In the genomic region with DNA sequence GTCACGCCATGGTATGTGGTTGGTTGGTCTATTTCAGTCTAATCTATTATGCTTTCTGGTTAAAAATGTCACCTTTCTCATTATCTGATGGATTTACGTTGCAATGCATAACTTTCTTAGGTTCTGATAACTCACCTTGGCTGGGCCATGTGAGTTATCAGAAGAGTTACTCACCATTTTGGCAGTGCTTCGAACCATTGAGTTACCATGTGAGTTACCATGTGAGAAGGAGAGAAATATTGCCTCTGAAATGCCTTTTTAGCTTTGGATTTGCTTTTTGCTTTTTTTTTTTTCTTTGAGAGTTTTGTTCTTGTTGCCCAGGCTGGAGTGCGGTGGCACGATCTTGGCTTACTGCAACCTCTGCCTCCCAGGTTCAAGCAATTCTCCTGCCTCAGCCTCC, we compare ENCODE assay signal across 13 cellular contexts. TPM values are rescaled to one million over a fixed set of nuclear protein-coding genes. Genes with fewer than 3 reads are reported as not detected.
DNase-seq lines count a peak whose midpoint lies in the region; ATAC-seq, FAIRE-seq and TF ChIP-seq lines count a peak whose summit lies in the region.
"Had no signal": no experiment of that assay in that cellular context is flagged by ENCODE, and none has a peak within 500 bp of the region (broad histone marks: within the 10 kb centered on the region; RNA-seq: fewer than 3 reads in every experiment).

No MANE protein-coding gene starts in this region.

- H3K4me1 ChIP-seq in DND-41 (ENCODE audit: insufficient read depth, low read length) (peaks cover 19% of the 10 kb centered on the region), K562 (replicated peaks in 1 of 2; ENCODE audit: control insufficient read depth in 2 of 2, insufficient read depth in 2 of 2, low read length in 2 of 2) (peaks cover 19 to 26% of the 10 kb centered on the region in 2 experiments)

- no peak for DNase-seq in activated T-cell treated with anti-CD3 and anti-CD28 coated beads, Interleukin-2, amount 50 U/mL, for 24 hours
- DNase-seq in activated T-cell treated with anti-CD3 and anti-CD28 coated beads for 4 hours (no peak), DND-41 (no peak), K562 (ENCODE audit: extremely low read depth in 1 of 4, low spot score in 3 of 4) (peak in 1 of 4 experiments; percentile 23), neural crest cell (ENCODE audit: low read depth, low spot score) (no peak), Ammon's horn (ENCODE audit: low spot score) (no peak)
- DNase-seq in stimulated activated CD4-positive, alpha-beta T cell treated with anti-CD3 and anti-CD28 coated beads, Interleukin-2, amount 100 ng/mL, for 24 hours: no peak
- DNase-seq: anterior cingulate cortex; hippocampal formation; stimulated activated CD4-positive, alpha-beta T cell treated with anti-CD3 and anti-CD28 coated beads, Interleukin-15, amount 100 ng/mL, for 24 hours had no signal

- in situ Hi-C loops in K562 (cut with MboI): no loop called here

- H3K9ac ChIP-seq in DND-41 (ENCODE audit: low read depth, low read length) (no peak overlapping the region), K562 (ENCODE audit: insufficient read depth in 1 of 2, low read depth in 2 of 2, low read length in 2 of 2) (peak overlapping the region in 1 of 2 experiments; percentile 89; a peak in 1 of 4 replicates)

- peaks cover 51% of the 10 kb centered on the region for H3K36me3 Mint-ChIP-seq in activated T-cell treated with anti-CD3 and anti-CD28 coated beads, Interleukin-2, amount 50 U/mL, for 24 hours (ENCODE audit: low read depth)
- peaks cover 5% of the 10 kb centered on the region for H3K36me3 Mint-ChIP-seq in neural crest cell (ENCODE audit: low read depth)

- no peak overlapping the region for H2AFZ ChIP-seq in DND-41 (ENCODE audit: low read depth, low read length)
- H2AFZ ChIP-seq in K562 (ENCODE audit: low read depth, low read length): no peak overlapping the region

- H3K27ac Mint-ChIP-seq in activated T-cell treated with anti-CD3 and anti-CD28 coated beads, Interleukin-2, amount 50 U/mL, for 24 hours: no peak overlapping the region
- H3K27ac Mint-ChIP-seq in neural crest cell (ENCODE audit: unreplicated experiment): no peak overlapping the region

- FAIRE-seq in K562 (lab: Jason Lieb, UNC): no peak
- FAIRE-seq: GM18507 had no signal

- peak overlapping the region in 1 of 2 experiments; percentile 85; a peak in 2 of 4 replicates for H3K4me3 ChIP-seq in DND-41 (ENCODE audit: low read depth in 1 of 2, low read length in 2 of 2)
- peak overlapping the region; percentile 85; the same call in 1 of the 2 replicates for H3K4me3 ChIP-seq in K562

- H3K9me1 ChIP-seq in K562 (ENCODE audit: control insufficient read depth, insufficient read depth, low read length): no peaks in the 10 kb centered on the region

- H3K79me2 ChIP-seq in DND-41 (ENCODE audit: insufficient read depth, low read length) (peaks cover 13% of the 10 kb centered on the region), K562 (ENCODE audit: control insufficient read depth, insufficient read depth, low read length) (peaks cover 37% of the 10 kb centered on the region)

- no peak for TF ChIP-seq CTCF in DND-41 (IDR thresholded peaks at IDR 0.05; ENCODE audit: borderline replicate concordance, extremely low read depth, low read length, poor library complexity, severe bottlenecking)
- TF ChIP-seq CTCF in K562 (IDR thresholded peaks at IDR 0.05 in 2 of 3, conservative IDR thresholded peaks at IDR 0.05 in 1 of 3; ENCODE audit: insufficient read depth in 2 of 3, low read depth in 1 of 3, low read length in 3 of 3): no peak
- no peak for TF ChIP-seq CTCF in neural crest cell (conservative IDR thresholded peaks at IDR 0.05)

- WGBS in K562 (ENCODE audit: insufficient coverage, low coverage, missing lambda C conversion rate): 50% methylated on average over 5 of the region's 5 CpGs

- no TSS peak for BruUV-seq in K562 (replicated peaks; lab: Mats Ljungman, UMichigan)

- TF ChIP-seq POLR2A in K562 (conservative IDR thresholded peaks at IDR 0.05): no peak

- H3K9me3 Mint-ChIP-seq in activated T-cell treated with anti-CD3 and anti-CD28 coated beads, Interleukin-2, amount 50 U/mL, for 24 hours: no peaks in the 10 kb centered on the region
- H3K9me3 Mint-ChIP-seq in neural crest cell: no peaks in the 10 kb centered on the region

- CTCF ChIA-PET in K562 (lab: Yijun Ruan, JAX; ENCODE audit: low intra/inter-chr PET ratio): no interaction called here

- H3K4me1 Mint-ChIP-seq in activated T-cell treated with anti-CD3 and anti-CD28 coated beads, Interleukin-2, amount 50 U/mL, for 24 hours (ENCODE audit: low read depth): peaks cover 34% of the 10 kb centered on the region
- H3K4me1 Mint-ChIP-seq in neural crest cell: peaks cover 28% of the 10 kb centered on the region

- no peaks in the 10 kb centered on the region for H3K9me3 ChIP-seq in DND-41 (ENCODE audit: insufficient read depth, low read length, severe bottlenecking)
- no peaks in the 10 kb centered on the region for H3K9me3 ChIP-seq in K562 (replicated peaks; ENCODE audit: control insufficient read depth, insufficient read depth, low read depth, low read length)

- H3K27ac ChIP-seq in DND-41 (ENCODE audit: low read length) (no peak overlapping the region), K562 (ENCODE audit: extremely low read depth, low read depth, low read length) (peak overlapping the region; percentile 96; the same call in 2 of the 3 replicates)

- ATAC-seq in DND-41 (ENCODE audit: insufficient read depth, low read depth): no peak
- ATAC-seq in K562: no peak
- no peak for ATAC-seq in HG03280 (IDR thresholded peaks at IDR 0.05; ENCODE audit: unreplicated experiment)
- ATAC-seq: esophagus mucosa had no signal

- no peak for TF ChIP-seq RAD21 in K562 (CRISPR knock-in tag; conservative IDR thresholded peaks at IDR 0.05 in 1 of 2, IDR thresholded peaks at IDR 0.05 in 1 of 2)

- TF ChIP-seq EP300 in K562 (IDR thresholded peaks at IDR 0.05; ENCODE audit: low read length): no peak

- peak overlapping the region; percentile 81 for H3K4me2 ChIP-seq in DND-41 (ENCODE audit: insufficient read depth, low read length)
- H3K4me2 ChIP-seq in K562 (ENCODE audit: insufficient read depth, low read length): peak overlapping the region; percentile 64

- no peaks in the 10 kb centered on the region for H3K27me3 Mint-ChIP-seq in activated T-cell treated with anti-CD3 and anti-CD28 coated beads, Interleukin-2, amount 50 U/mL, for 24 hours
- H3K27me3 Mint-ChIP-seq in neural crest cell (ENCODE audit: low read depth): no peaks in the 10 kb centered on the region

- peaks cover 18% of the 10 kb centered on the region for H3K36me3 ChIP-seq in DND-41 (ENCODE audit: insufficient read depth, low read length)
- peaks cover 30% of the 10 kb centered on the region for H3K36me3 ChIP-seq in K562 (ENCODE audit: control insufficient read depth, insufficient read depth, low read length)

- no peaks in the 10 kb centered on the region for H4K20me1 ChIP-seq in DND-41 (ENCODE audit: insufficient read depth, low read length)
- H4K20me1 ChIP-seq in K562 (replicated peaks; ENCODE audit: control insufficient read depth, insufficient read depth, low read length): no peaks in the 10 kb centered on the region

- peak overlapping the region; percentile 94 for H3K4me3 Mint-ChIP-seq in activated T-cell treated with anti-CD3 and anti-CD28 coated beads, Interleukin-2, amount 50 U/mL, for 24 hours
- peak overlapping the region; percentile 99 for H3K4me3 Mint-ChIP-seq in neural crest cell

- intact Hi-C loops in K562 (cut with micrococcal nuclease): no loop called here

- POLR2A ChIA-PET in K562 (lab: Yijun Ruan, JAX): interaction anchor here (0.9 to 1.8 kb wide), 2 partner anchors 11 to 15 kb away, joined by 4 read pairs; no protein-coding TSS in a partner anchor

- H3K27me3 ChIP-seq in DND-41 (ENCODE audit: insufficient read depth, low read length, poor library complexity) (no peaks in the 10 kb centered on the region), K562 (ENCODE audit: control insufficient read depth in 2 of 2, insufficient read depth in 2 of 2, low read length in 2 of 2) (no peaks in the 10 kb centered on the region)

RNA-seq across cellular contexts. Expression of a gene that starts 1.6 kb away (rescaled TPM):
- total RNA-seq in K562 (2011; cell fraction: chromatin; rRNA removed; ENCODE audit: low replicate concordance): 87.7 and 109 TPM in 2 replicates
- total RNA-seq in K562 (2011; cell fraction: nucleolus; rRNA removed): 50.2 and 58.3 TPM in 2 replicates
- 72.6 and 98.8 TPM in 2 replicates for total RNA-seq in K562 (2011; cell fraction: nucleoplasm; rRNA removed)
- total RNA-seq in K562 (2014; rRNA removed) (12.4 and 15.6 TPM in 2 replicates), K562 (2014; rRNA removed; fragmentation: Illumina TruSeq; extraction: Trizol) (11.5 and 12.4 TPM in 2 replicates), K562 (2015; rRNA removed; fragmentation: Illumina TruSeq; extraction: Trizol) (10.2 and 10.6 TPM in 2 replicates), K562 (2021) (21.8 and 22.6 TPM in 2 replicates), neural crest cell (30.5 and 30.6 TPM in 2 replicates)
- polyA plus RNA-seq in K562 (2011; rRNA removed) (27.9 and 29.7 TPM in 2 replicates), K562 (2014; fragmentation: Illumina TruSeq; extraction: Trizol) (18.5 and 20.6 TPM in 2 replicates), K562 (2014; fragmentation: Nextera tagmentation; extraction: Ambion mirVana) (10 to 100 TPM in 1 of 2 experiments, 1 to 10 TPM in 1; 8.2 to 12.3 TPM), K562 (2014; rRNA removed) (11.9 and 16.3 TPM in 2 replicates)
- 23.3 and 29.8 TPM in 2 replicates for polyA plus RNA-seq in K562 (2011; cell fraction: cytosol; rRNA removed)
- 27.1 and 31.3 TPM in 2 replicates for polyA plus RNA-seq in K562 (2011; cell fraction: nucleus; rRNA removed)
- 14.3 and 20.0 TPM in 2 replicates for polyA plus RNA-seq in K562 (2012)
- polyA minus RNA-seq in K562 (2011; rRNA and poly(A)+ RNA removed): 59.5 and 60.9 TPM in 2 replicates
- 20.5 and 23.9 TPM in 2 replicates for polyA minus RNA-seq in K562 (2011; cell fraction: cytosol; rRNA and poly(A)+ RNA removed)
- 58.3 and 74.0 TPM in 2 replicates for polyA minus RNA-seq in K562 (2011; cell fraction: nucleus; rRNA and poly(A)+ RNA removed)

RNA-seq across cellular contexts. Expression of a gene that starts 41.6 kb away (rescaled TPM):
- total RNA-seq in K562 (2011; cell fraction: chromatin; rRNA removed; ENCODE audit: low replicate concordance): not detected in 2 replicates
- total RNA-seq in K562 (2011; cell fraction: nucleolus; rRNA removed): not detected in 2 replicates
- total RNA-seq in K562 (2011; cell fraction: nucleoplasm; rRNA removed): not detected in 2 replicates
- not detected in 2 replicates for total RNA-seq in K562 (2014; rRNA removed)
- total RNA-seq in K562 (2014; rRNA removed; fragmentation: Illumina TruSeq; extraction: Trizol): not detected in 2 replicates
- not detected in 2 replicates for total RNA-seq in K562 (2015; rRNA removed; fragmentation: Illumina TruSeq; extraction: Trizol)
- total RNA-seq in K562 (2021): not detected in 2 replicates
- polyA plus RNA-seq in K562 (2011; rRNA removed): not detected in 2 replicates
- not detected in 2 replicates for polyA plus RNA-seq in K562 (2011; cell fraction: cytosol; rRNA removed)
- not detected in 2 replicates for polyA plus RNA-seq in K562 (2011; cell fraction: nucleus; rRNA removed)
- polyA plus RNA-seq in K562 (2012): 0.03 TPM in 1 of 2 replicates, not detected in the other
- not detected in 2 replicates for polyA plus RNA-seq in K562 (2014; fragmentation: Illumina TruSeq; extraction: Trizol)
- not detected for polyA plus RNA-seq in K562 (2014; fragmentation: Nextera tagmentation; extraction: Ambion mirVana)
- polyA plus RNA-seq in K562 (2014; rRNA removed): 0.05 TPM in 1 of 2 replicates, not detected in the other
- polyA minus RNA-seq in K562 (2011; rRNA and poly(A)+ RNA removed): not detected in 2 replicates
- polyA minus RNA-seq in K562 (2011; cell fraction: cytosol; rRNA and poly(A)+ RNA removed): not detected in 2 replicates
- polyA minus RNA-seq in K562 (2011; cell fraction: nucleus; rRNA and poly(A)+ RNA removed): not detected in 2 replicates
- 0.86 and 1.2 TPM in 2 replicates for total RNA-seq in neural crest cell
- total RNA-seq: esophagus mucosa had no signal
